8 cellular contexts compared by ENCODE assay signal in the genomic region with DNA sequence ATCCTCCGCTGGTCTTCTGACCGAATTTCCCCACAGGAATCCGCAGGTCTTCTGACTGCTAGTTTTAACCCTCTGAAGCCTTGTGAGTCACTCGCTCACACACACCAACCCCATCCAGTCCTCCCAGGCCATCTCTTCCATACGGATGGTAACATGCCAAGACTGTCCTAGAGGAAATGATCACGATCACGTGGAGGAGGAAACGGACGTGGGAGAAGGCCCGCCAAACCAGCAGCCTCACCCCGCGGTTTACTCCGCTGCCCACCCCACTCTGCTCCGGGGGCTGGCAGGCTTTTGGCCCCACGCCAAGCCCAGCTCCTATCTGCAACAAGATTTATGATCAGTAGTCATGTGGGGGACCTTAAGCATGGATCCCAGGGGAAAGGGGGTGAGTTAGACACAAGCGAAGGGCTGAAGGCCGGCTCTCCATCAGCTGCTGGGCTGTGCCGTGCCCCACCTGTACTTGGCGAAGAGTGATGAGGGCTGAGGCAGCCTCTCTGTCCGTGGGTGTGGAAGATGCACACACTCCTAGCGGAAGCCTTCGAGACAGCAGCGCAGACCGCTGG. TPM values are rescaled to one million over a fixed set of nuclear protein-coding genes. Genes with fewer than 3 reads are reported as not detected.
DNase-seq lines count a peak whose midpoint lies in the region; ATAC-seq and TF ChIP-seq lines count a peak whose summit lies in the region.

No MANE protein-coding gene starts in this region.

- peaks cover 19 to 79% (median 63%) of the 10 kb centered on the region in 6 donors for H3K4me1 ChIP-seq in spleen

- intact Hi-C loops in spleen (cut with DNase I; ENCODE audit: low total_unique reads), result no loop called here

- ATAC-seq in HG03439 (IDR thresholded peaks at IDR 0.05; ENCODE audit: unreplicated experiment), result no peak

- in situ Hi-C loops in ACHN (cut with HindIII; ENCODE audit: low pct_ligation_motif_present, low pct_unique_long_range_greater_than_20kb, low sequenced_read_pairs), result no loop called here

- TF ChIP-seq CTCF in GM12873 (IDR thresholded peaks at IDR 0.05; ENCODE audit: insufficient read depth, low read depth, low read length, missing control alignments) (peak; percentile 25), spleen (IDR thresholded peaks at IDR 0.05 in 8 of 11, conservative IDR thresholded peaks at IDR 0.05 in 3 of 11) (no peak), GM20000 (IDR thresholded peaks at IDR 0.05; ENCODE audit: extremely low read depth, missing control alignments) (no peak)

- WGBS in spleen, 5 donors, result 15 to 19% (median 16%) methylated on average over 23 to 24 of the region's 24 CpGs

- DNase-seq in ACHN (peak; percentile 94), NCI-H2171 treated with DMSO at 0.1 percent for 48 hours (lab: John Stamatoyannopoulos, UW) (peak; percentile 48), amniotic stem cell (lab: John Stamatoyannopoulos, UW) (peak; percentile 73), hepatic stellate cell (ENCODE audit: low spot score) (peak; percentile 97), spleen (no peak), GM20000 (ENCODE audit: low spot score) (no peak)

- H3K4me3 ChIP-seq in spleen, result peak overlapping the region; percentile 74 to 100 (median 98)

- H3K27ac ChIP-seq in spleen, result peak overlapping the region; percentile 84 to 95 (median 90)

- H3K36me3 ChIP-seq in spleen, result peaks cover 0 to 52% (median 36%) of the 10 kb centered on the region in 6 donors

- TF ChIP-seq POLR2A in spleen (IDR thresholded peaks at IDR 0.05), result no peak

- H3K27me3 ChIP-seq in spleen (replicated peaks in 1 of 7), result no peaks in the 10 kb centered on the region

- H3K9me3 ChIP-seq in spleen, result no peaks in the 10 kb centered on the region

RNA-seq across cellular contexts. Expression of a gene that starts 1.5 kb away (rescaled TPM):
- 10 to 100 TPM; 36.8 to 59.2 (median 50.2) TPM for total RNA-seq in spleen
- polyA plus RNA-seq in spleen, result 10 to 100 TPM; 32.2 to 77.2 (median 52.0) TPM

RNA-seq across cellular contexts. Expression of a gene that starts 25.5 kb away (rescaled TPM):
- total RNA-seq in spleen, result 1 to 10 TPM; 1.2 to 4.0 (median 2.8) TPM
- polyA plus RNA-seq in spleen, result 1 to 10 TPM in 1 of 3 donors, under 1 TPM in 2; 0.41 to 2.6 (median 0.76) TPM

RNA-seq across cellular contexts. Expression of a gene that starts 41.1 kb away (rescaled TPM):
- 1,000 to 10,000 TPM; 1,726 to 6,270 (median 2,803) TPM for total RNA-seq in spleen
- 1,000 to 10,000 TPM; 1,119 to 1,902 (median 1,793) TPM for polyA plus RNA-seq in spleen

Comparison
In these comparisons a context has a peak if more than half of its experiments do, and no peak if none do; other contexts are left out.
1. DNase-seq: peak in ACHN (single experiment), NCI-H2171 treated with DMSO at 0.1 percent for 48 hours (single experiment), amniotic stem cell (single experiment) and hepatic stellate cell (single experiment); none in spleen (single experiment) and GM20000 (single experiment).